Comparison of ENCODE assay signal across 33 cellular contexts in genomic region chr4:169881769-169882168, GRCh38.
"Had no signal": no experiment of that assay in that cellular context is flagged by ENCODE, and none has a peak within 500 bp of the region (broad histone marks: within the 10 kb centered on the region; RNA-seq: fewer than 3 reads in every experiment).

No MANE protein-coding gene starts in this region.

- H3K27me3 Mint-ChIP-seq: activated naive CD8-positive, alpha-beta T cell treated with anti-CD3 and anti-CD28 coated beads for 36 hours had no signal

- H3K36me3 Mint-ChIP-seq: activated naive CD8-positive, alpha-beta T cell treated with anti-CD3 and anti-CD28 coated beads for 36 hours had no signal

- H3K27ac Mint-ChIP-seq: activated CD4-positive, alpha-beta memory T cell treated with anti-CD3 and anti-CD28 coated beads, Interleukin-2, amount 10 ng/mL, durations not matched to agents 7 days and 5 days; activated naive CD8-positive, alpha-beta T cell treated with anti-CD3 and anti-CD28 coated beads for 36 hours; activated T-cell treated with anti-CD3 and anti-CD28 coated beads, Interleukin-2, amount 50 U/mL, for 72 hours; activated T-helper 17 cell treated with anti-CD3 and anti-CD28 coated beads, Interleukin-2, amount 50 U/mL, for 72 hours had no signal

- H3K4me3 Mint-ChIP-seq: activated CD4-positive, alpha-beta memory T cell treated with anti-CD3 and anti-CD28 coated beads, Interleukin-2, amount 10 ng/mL, durations not matched to agents 7 days and 5 days; activated naive CD8-positive, alpha-beta T cell treated with anti-CD3 and anti-CD28 coated beads for 36 hours; activated T-cell treated with anti-CD3 and anti-CD28 coated beads, Interleukin-2, amount 50 U/mL, for 72 hours; activated T-helper 17 cell treated with anti-CD3 and anti-CD28 coated beads, Interleukin-2, amount 50 U/mL, for 72 hours; central memory CD8-positive, alpha-beta T cell had no signal

- H3K36me3 ChIP-seq: ascending aorta, cardiac muscle cell had no signal

- H3K9me3 Mint-ChIP-seq: activated CD4-positive, alpha-beta memory T cell treated with anti-CD3 and anti-CD28 coated beads, Interleukin-2, amount 10 ng/mL, durations not matched to agents 7 days and 5 days; activated naive CD8-positive, alpha-beta T cell treated with anti-CD3 and anti-CD28 coated beads for 36 hours; activated T-cell treated with anti-CD3 and anti-CD28 coated beads, Interleukin-2, amount 50 U/mL, for 72 hours; activated T-helper 17 cell treated with anti-CD3 and anti-CD28 coated beads, Interleukin-2, amount 50 U/mL, for 72 hours; central memory CD8-positive, alpha-beta T cell had no signal

- H3K4me1 Mint-ChIP-seq: activated CD4-positive, alpha-beta memory T cell treated with anti-CD3 and anti-CD28 coated beads, Interleukin-2, amount 10 ng/mL, durations not matched to agents 7 days and 5 days; activated naive CD8-positive, alpha-beta T cell treated with anti-CD3 and anti-CD28 coated beads for 36 hours; activated T-helper 17 cell treated with anti-CD3 and anti-CD28 coated beads, Interleukin-2, amount 50 U/mL, for 72 hours; central memory CD8-positive, alpha-beta T cell had no signal

- H3K27ac ChIP-seq: ascending aorta, cardiac muscle cell, VCaP had no signal

- H3K9me3 ChIP-seq: ascending aorta had no signal

- H3K4me1 ChIP-seq: ascending aorta had no signal

- H3K4me3 ChIP-seq: ascending aorta, cardiac muscle cell had no signal

- ATAC-seq: activated T-cell treated with anti-CD3 and anti-CD28 coated beads, Interleukin-2, amount 50 U/mL, for 72 hours; activated T-helper 17 cell treated with anti-CD3 and anti-CD28 coated beads, Interleukin-2, amount 50 U/mL, for 72 hours had no signal

- DNase-seq: activated CD4-positive, alpha-beta memory T cell treated with anti-CD3 and anti-CD28 coated beads, Interleukin-2, amount 10 ng/mL, durations not matched to agents 7 days and 5 days; activated CD4-positive, alpha-beta T cell treated with anti-CD3 and anti-CD28 coated beads for 1 hour; activated CD4-positive, alpha-beta T cell treated with anti-CD3 and anti-CD28 coated beads for 48 hours; activated CD4-positive, CD25-positive, alpha-beta regulatory T cell; activated CD8-positive, alpha-beta memory T cell treated with anti-CD3 and anti-CD28 coated beads for 24 hours; activated effector memory CD4-positive, alpha-beta T cell treated with anti-CD3 and anti-CD28 coated beads, Interleukin-2, amount 50 U/mL, for 16 hours; activated naive CD4-positive, alpha-beta T cell; activated naive CD4-positive, alpha-beta T cell treated with anti-CD3 and anti-CD28 coated beads, Interleukin-2, amount 50 U/mL, for 16 hours; activated naive CD8-positive, alpha-beta T cell treated with anti-CD3 and anti-CD28 coated beads for 36 hours; activated T-cell treated with anti-CD3 and anti-CD28 coated beads, Interleukin-2, amount 50 U/mL, for 1 hour; activated T-cell treated with anti-CD3 and anti-CD28 coated beads, Interleukin-2, amount 50 U/mL, for 72 hours; amniotic stem cell; Karpas-422; KBM-7; NCI-H1105 treated with DMSO at 0.1 percent for 48 hours; NCI-H1436; NCI-H1694; NCI-H1930; NCI-H2081 treated with DMSO at 0.1 percent for 48 hours; NCI-H345; NCI-H524 treated with DMSO at 0.1 percent for 48 hours; NK-92 treated with Interleukin-12 subunit alpha and Interleukin-12 subunit beta, amount 100 ng/mL, for 24 hours; OCI-M1; Right ventricle myocardium superior; SW 1271; T-helper 1 cell; T-helper 2 cell; T-helper 9 cell had no signal

- H3K27me3 ChIP-seq: ascending aorta, cardiac muscle cell had no signal
